ENCODE assay signal across 9 cellular contexts in genomic region chrX:73838123-73838522, GRCh38. TPM values are rescaled to one million over a fixed set of nuclear protein-coding genes. Genes with fewer than 3 reads are reported as not detected.
"Had no signal": no experiment of that assay in that cellular context is flagged by ENCODE, and none has a peak within 500 bp of the region (broad histone marks: within the 10 kb centered on the region; RNA-seq: fewer than 3 reads in every experiment).

No MANE protein-coding gene starts in this region.

- H3K27ac ChIP-seq: HL-60, KMS-11 had no signal

- H3K4me3 ChIP-seq: GM23338 had no signal

- DNase-seq: H9, HCEC 1CT, KBM-7 had no signal

- FAIRE-seq: H54 had no signal

- ATAC-seq: GM23338, HepG2 had no signal

RNA-seq across cellular contexts. Expression of gene XIST, which starts 14.4 kb away (rescaled TPM):
- total RNA-seq: HT1080 had no signal
